3 cellular contexts compared by ENCODE assay signal in genomic region chr11:20020716-20021115, GRCh38.
TF ChIP-seq lines count a peak whose summit lies in the region.

No MANE protein-coding gene starts in this region.

TF ChIP-seq in A549, 52 proteins besides CTCF, POLR2A, EP300 and RAD21:
- TF ChIP-seq SREBF2 (IDR thresholded peaks at IDR 0.05) (no peak), GATA3 (IDR thresholded peaks at IDR 0.05; ENCODE audit: borderline replicate concordance) (no peak), MYC (IDR thresholded peaks at IDR 0.05; ENCODE audit: borderline replicate concordance, low read length) (no peak), POLR2AphosphoS2 (conservative IDR thresholded peaks at IDR 0.05; ENCODE audit: low read length) (no peak), NPAS2 (CRISPR knock-in tag; IDR thresholded peaks at IDR 0.05; ENCODE audit: borderline replicate concordance) (no peak), HOXB13 (CRISPR knock-in tag; IDR thresholded peaks at IDR 0.05; ENCODE audit: low read depth) (no peak), ZFP36 (IDR thresholded peaks at IDR 0.05; ENCODE audit: borderline replicate concordance, partially characterized antibody) (no peak), ZSCAN20 (CRISPR knock-in tag; IDR thresholded peaks at IDR 0.05) (no peak), CEBPB (IDR thresholded peaks at IDR 0.05) (no peak), PBX3 (IDR thresholded peaks at IDR 0.05) (no peak), TP53 (CRISPR knock-in tag; IDR thresholded peaks at IDR 0.05) (no peak), HES2 (IDR thresholded peaks at IDR 0.05) (no peak), RNF2 (IDR thresholded peaks at IDR 0.05; ENCODE audit: borderline replicate concordance, low read depth) (no peak)

TF ChIP-seq in GM23338, 12 proteins besides CTCF, POLR2A, EP300 and RAD21 (continues in another document):
- TF ChIP-seq ETS1 (IDR thresholded peaks at IDR 0.05), result no peak
- TF ChIP-seq NANOG (IDR thresholded peaks at IDR 0.05; ENCODE audit: borderline replicate concordance), result no peak
- no peak for TF ChIP-seq ZNF462 (CRISPR knock-in tag; IDR thresholded peaks at IDR 0.05)
- TF ChIP-seq EZH2 (IDR thresholded peaks at IDR 0.05; ENCODE audit: low read depth, unreplicated experiment), result no peak
- TF ChIP-seq ZNF114 (CRISPR knock-in tag; IDR thresholded peaks at IDR 0.05), result no peak
- no peak for TF ChIP-seq JUNB (IDR thresholded peaks at IDR 0.05; ENCODE audit: unreplicated experiment)
- no peak for TF ChIP-seq CREB1 (CRISPR knock-in tag; IDR thresholded peaks at IDR 0.05; ENCODE audit: low read depth)
- no peak for TF ChIP-seq ZNF331 (CRISPR knock-in tag; IDR thresholded peaks at IDR 0.05; ENCODE audit: low read depth)

TF ChIP-seq in HepG2, 621 proteins besides CTCF, POLR2A, EP300 and RAD21 (continues in another document):
- TF ChIP-seq SIN3B (IDR thresholded peaks at IDR 0.05; ENCODE audit: low read length) (no peak), ZNF121 (CRISPR knock-in tag; IDR thresholded peaks at IDR 0.05) (no peak), BCL6 (CRISPR knock-in tag; IDR thresholded peaks at IDR 0.05) (peak; percentile 74), ZNF292 (CRISPR knock-in tag; IDR thresholded peaks at IDR 0.05; ENCODE audit: borderline replicate concordance, low read depth) (0 out of 2 replicates have a peak, but pooled peaks have one; percentile 10), LCORL (IDR thresholded peaks at IDR 0.05) (no peak), LCORL (CRISPR knock-in tag; IDR thresholded peaks at IDR 0.05) (no peak), CREB1 (IDR thresholded peaks at IDR 0.05) (no peak), CREB1 (CRISPR knock-in tag; IDR thresholded peaks at IDR 0.05) (no peak), ZNF264 (CRISPR knock-in tag; IDR thresholded peaks at IDR 0.05) (no peak), DNMT1 (CRISPR knock-in tag; IDR thresholded peaks at IDR 0.05) (no peak), TEAD3 (CRISPR knock-in tag; optimal IDR thresholded peaks at IDR 0.05; ENCODE audit: borderline replicate concordance) (peak; percentile 59), FIP1L1 (IDR thresholded peaks at IDR 0.05; ENCODE audit: borderline replicate concordance, insufficient read depth, low read depth, low read length) (no peak), HNF4G (IDR thresholded peaks at IDR 0.05; ENCODE audit: borderline replicate concordance, low read depth, low read length) (peak; percentile 25; the same call in 1 of the 2 replicates), HNF4G (CRISPR knock-in tag; IDR thresholded peaks at IDR 0.05; ENCODE audit: borderline replicate concordance, low read depth) (no peak), SMARCE1 (IDR thresholded peaks at IDR 0.05; ENCODE audit: borderline replicate concordance) (no peak), MTF1 (CRISPR knock-in tag; IDR thresholded peaks at IDR 0.05) (no peak), ZSCAN20 (CRISPR knock-in tag; IDR thresholded peaks at IDR 0.05; ENCODE audit: borderline replicate concordance) (no peak), RERE (CRISPR knock-in tag; IDR thresholded peaks at IDR 0.05; ENCODE audit: low read depth) (no peak), ARID5B (CRISPR knock-in tag; IDR thresholded peaks at IDR 0.05) (no peak), GPN1 (CRISPR knock-in tag; IDR thresholded peaks at IDR 0.05; ENCODE audit: borderline replicate concordance) (no peak), ZNF343 (CRISPR knock-in tag; IDR thresholded peaks at IDR 0.05) (no peak), ZC3H13 (CRISPR knock-in tag; IDR thresholded peaks at IDR 0.05) (no peak), HNF4A (CRISPR knock-in tag; IDR thresholded peaks at IDR 0.05) (peak; percentile 46; the same call in 1 of the 2 replicates), ZBTB2 (CRISPR knock-in tag; IDR thresholded peaks at IDR 0.05; ENCODE audit: low read depth) (no peak), ZUFSP (CRISPR knock-in tag; IDR thresholded peaks at IDR 0.05; ENCODE audit: borderline replicate concordance) (no peak), HMGXB4 (CRISPR knock-in tag; IDR thresholded peaks at IDR 0.05; ENCODE audit: borderline replicate concordance in 1 of 2, low read depth in 1 of 2) (no peak), CHD4 (IDR thresholded peaks at IDR 0.05; ENCODE audit: borderline replicate concordance, low read length) (0 out of 2 replicates have a peak, but pooled peaks have one; percentile 10), HOXD1 (CRISPR knock-in tag; IDR thresholded peaks at IDR 0.05) (no peak), TBX3 (IDR thresholded peaks at IDR 0.05; ENCODE audit: borderline replicate concordance) (no peak), JUNB (CRISPR knock-in tag; IDR thresholded peaks at IDR 0.05; ENCODE audit: borderline replicate concordance) (no peak), HOXA9 (CRISPR knock-in tag; IDR thresholded peaks at IDR 0.05; ENCODE audit: borderline replicate concordance) (no peak), ZNF883 (CRISPR knock-in tag; IDR thresholded peaks at IDR 0.05; ENCODE audit: not compliant biosample characterization) (no peak), ZBTB8A (CRISPR knock-in tag; IDR thresholded peaks at IDR 0.05; ENCODE audit: borderline replicate concordance, low read depth) (no peak), ARID3A (IDR thresholded peaks at IDR 0.05; ENCODE audit: low read depth, low read length) (no peak), NCOA2 (CRISPR knock-in tag; IDR thresholded peaks at IDR 0.05) (no peak), HOXA5 (CRISPR knock-in tag; IDR thresholded peaks at IDR 0.05) (no peak), ZFX (CRISPR knock-in tag; IDR thresholded peaks at IDR 0.05; ENCODE audit: low read depth) (0 out of 2 replicates have a peak, but pooled peaks have one; percentile 16), TEF (CRISPR knock-in tag; IDR thresholded peaks at IDR 0.05) (no peak)
